ENCODE assay signal across 1 cellular context in the genomic region with DNA sequence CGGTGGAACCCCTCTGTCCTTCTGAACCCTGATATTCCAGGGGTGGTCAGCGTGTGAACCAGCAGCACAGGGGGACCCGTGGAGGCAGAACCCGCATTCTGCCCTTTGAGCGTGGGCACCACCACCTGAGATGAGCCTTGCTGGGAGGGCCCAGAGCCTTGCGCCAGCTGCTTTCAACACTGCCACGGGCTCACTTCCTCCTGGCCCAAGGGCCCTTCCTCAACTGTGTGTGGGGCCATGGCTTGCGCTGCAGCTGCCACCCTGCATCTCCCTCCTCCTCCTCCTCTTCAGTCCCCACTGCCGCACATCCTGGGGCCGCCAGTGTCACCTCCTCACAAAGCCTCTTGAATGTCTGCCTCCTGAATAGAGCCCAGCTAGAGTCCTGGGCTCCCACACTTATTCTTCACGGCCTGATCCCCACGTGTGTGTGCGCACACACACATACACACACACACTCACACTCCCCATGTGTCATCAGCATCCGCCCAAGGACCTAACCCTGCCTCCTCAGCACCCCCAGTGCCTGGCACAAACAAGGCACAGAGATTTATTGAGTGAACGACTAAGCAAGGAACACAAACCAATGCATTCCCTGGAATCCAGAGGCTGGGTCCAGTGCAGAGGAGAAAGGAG.
TF ChIP-seq lines count a peak whose summit lies in the region.

No MANE protein-coding gene starts in this region.

TF ChIP-seq in K562, 482 proteins besides CTCF, POLR2A, EP300 and RAD21:
- TF ChIP-seq ZNF76 (CRISPR knock-in tag; IDR thresholded peaks at IDR 0.05; ENCODE audit: borderline replicate concordance) (no peak), POLR2G (IDR thresholded peaks at IDR 0.05; ENCODE audit: low read depth, low read length) (0 out of 2 replicates have a peak, but pooled peaks have one; percentile 57)
